In the genomic region with DNA sequence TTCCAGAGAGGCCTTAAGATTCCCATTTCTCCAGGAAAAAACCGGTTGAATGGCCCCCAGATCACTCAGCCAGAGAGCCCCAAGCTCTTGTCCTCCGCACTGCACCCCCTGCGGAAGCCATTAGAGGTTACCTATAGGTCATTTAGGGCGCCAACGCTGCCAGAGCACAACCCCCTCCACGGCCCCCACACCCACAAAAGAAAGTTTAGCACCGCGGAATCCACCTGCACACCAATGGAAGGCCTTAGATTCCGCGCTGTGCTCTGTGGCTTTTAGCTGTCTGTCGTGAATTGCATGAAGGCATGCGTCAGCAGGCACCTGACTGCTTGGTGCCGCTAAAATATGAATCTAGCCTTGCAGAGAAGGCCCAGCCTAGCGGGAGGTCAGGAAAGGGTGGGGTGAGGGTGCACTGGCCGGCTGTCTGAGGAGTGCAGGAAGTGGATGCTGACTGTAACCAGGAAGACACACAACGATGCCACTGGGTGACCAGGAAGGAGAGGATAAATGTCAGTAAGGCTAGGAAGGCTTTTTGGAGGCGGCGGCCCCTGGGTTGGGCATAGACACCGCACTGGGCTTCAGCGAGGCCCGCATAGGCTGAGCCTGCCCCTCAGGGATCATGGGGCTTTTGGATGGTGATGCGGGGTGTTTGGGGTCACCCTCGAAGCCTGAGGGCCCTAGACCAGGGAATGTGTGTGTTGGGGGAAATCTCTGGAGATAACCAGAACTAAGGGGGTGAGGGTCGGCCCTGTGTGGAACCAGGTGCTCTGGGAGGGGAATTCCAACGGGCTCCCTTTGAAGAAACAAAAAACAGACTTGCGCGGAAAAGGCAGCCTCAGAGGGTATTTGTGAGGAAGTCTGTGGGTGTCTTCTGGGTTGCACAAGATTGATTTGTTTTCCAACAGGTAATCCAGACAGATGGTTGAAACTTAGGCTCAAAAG, we compare ENCODE assay signal across 8 cellular contexts. TPM values are rescaled to one million over a fixed set of nuclear protein-coding genes. Genes with fewer than 3 reads are reported as not detected.
DNase-seq lines count a peak whose midpoint lies in the region; ATAC-seq and TF ChIP-seq lines count a peak whose summit lies in the region.

No MANE protein-coding gene starts in this region.

- no peak overlapping the region for H3K9ac ChIP-seq in mammary epithelial cell (ENCODE audit: insufficient read depth, low read length)

- H3K4me1 Mint-ChIP-seq in MCF 10A (ENCODE audit: insufficient read depth, unreplicated experiment): no peaks in the 10 kb centered on the region

- peak overlapping the region; percentile 40 for H3K4me3 Mint-ChIP-seq in MCF 10A (ENCODE audit: unreplicated experiment)

- WGBS in mammary epithelial cell (ENCODE audit: low coverage, missing lambda C conversion rate): 86% methylated on average over 24 of the region's 27 CpGs
- WGBS in lung, 2 donors: 39 to 48% methylated on average over 26 to 27 of the region's 27 CpGs

- BruUV-seq in MCF 10A (replicated peaks; lab: Mats Ljungman, UMichigan) (no TSS peak), mammary epithelial cell (replicated peaks; lab: Mats Ljungman, UMichigan) (no TSS peak)

- no peaks in the 10 kb centered on the region for H3K9me3 ChIP-seq in mammary epithelial cell (replicated peaks; ENCODE audit: insufficient read depth, low read length)
- peaks cover 0 to 3% of the 10 kb centered on the region in 2 donors for H3K9me3 ChIP-seq in lung (ENCODE audit: control insufficient read depth in 2 of 2, insufficient read depth in 1 of 2, low read length in 1 of 2)

- no peak overlapping the region for H3K27ac ChIP-seq in mammary epithelial cell (ENCODE audit: insufficient read depth, low read depth, low read length)
- H3K27ac ChIP-seq in lung (ENCODE audit: low read depth in 1 of 2, low read length in 1 of 2): peak overlapping the region in 1 of 2 donors; percentile 44

- H3K27ac Mint-ChIP-seq in MCF 10A (ENCODE audit: low read depth, unreplicated experiment): no peak overlapping the region

- no peaks in the 10 kb centered on the region for H3K9me3 Mint-ChIP-seq in MCF 10A (ENCODE audit: unreplicated experiment)

- CTCF ChIA-PET in MCF 10A (lab: Yijun Ruan, JAX) (no interaction called here), mammary epithelial cell (lab: Charles Lee; ENCODE audit: low non-redundant PET) (no interaction called here)

- intact Hi-C loops in MCF 10A (cut with micrococcal nuclease): no loop called here
- intact Hi-C loops in mammary epithelial cell (cut with micrococcal nuclease): no loop called here

- TF ChIP-seq CTCF in MCF 10A (IDR thresholded peaks at IDR 0.05; ENCODE audit: unreplicated experiment): no peak
- no peak for TF ChIP-seq CTCF in mammary epithelial cell (conservative IDR thresholded peaks at IDR 0.05 in 1 of 2, IDR thresholded peaks at IDR 0.05 in 1 of 2; ENCODE audit: extremely low read depth in 1 of 2, insufficient read depth in 1 of 2, low read depth in 1 of 2, low read length in 2 of 2)
- TF ChIP-seq CTCF in lung (IDR thresholded peaks at IDR 0.05; ENCODE audit: control extremely low read depth, extremely low read depth): no peak

- H4K20me1 ChIP-seq in mammary epithelial cell (ENCODE audit: insufficient read depth, low read length): no peaks in the 10 kb centered on the region

- no peaks in the 10 kb centered on the region for H3K27me3 Mint-ChIP-seq in MCF 10A (ENCODE audit: insufficient read depth, unreplicated experiment)

- in situ Hi-C loops in mammary epithelial cell (cut with MboI; ENCODE audit: low sequenced_read_pairs in 2 of 2): no loop called here

- H3K4me3 ChIP-seq in mammary epithelial cell (replicated peaks in 1 of 3; ENCODE audit: insufficient read depth in 1 of 3, low read depth in 2 of 3, low read length in 3 of 3): no peak overlapping the region
- H3K4me3 ChIP-seq in lung: no peak overlapping the region

- H3K27me3 ChIP-seq in mammary epithelial cell (ENCODE audit: insufficient read depth, low read length): peaks cover 13% of the 10 kb centered on the region
- no peaks in the 10 kb centered on the region for H3K27me3 ChIP-seq in lung (ENCODE audit: control insufficient read depth, insufficient read depth)

- DNase-seq in MCF 10A (ENCODE audit: unreplicated experiment) (no peak), mammary epithelial cell (no peak), RPMI8226 (peak; percentile 94), lung (ENCODE audit: low spot score) (peak; percentile 34)
- peak; percentile 62 for DNase-seq in activated gamma-delta T cell treated with anti-CD3 and anti-CD28 coated beads, Interleukin-2, amount 50 U/mL, for 16 hours (ENCODE audit: low read depth)
- DNase-seq in stimulated activated CD8-positive, alpha-beta memory T cell treated with anti-CD3 and anti-CD28 coated beads, Interleukin-7, amount 100 ng/mL, for 1 hour (ENCODE audit: low read depth in 2 of 2): peak; percentile 35 to 53

- no peak overlapping the region for H3K4me2 ChIP-seq in mammary epithelial cell (ENCODE audit: insufficient read depth, low read depth, low read length)

- H3K36me3 Mint-ChIP-seq in MCF 10A (ENCODE audit: insufficient read depth, unreplicated experiment): no peaks in the 10 kb centered on the region

- no peaks in the 10 kb centered on the region for H3K79me2 ChIP-seq in mammary epithelial cell (ENCODE audit: insufficient read depth, low read length)

- ATAC-seq in lung (ENCODE audit: insufficient read depth, low FRiP score) (no peak), HG02571 (IDR thresholded peaks at IDR 0.05; ENCODE audit: unreplicated experiment) (no peak), GM18858 (IDR thresholded peaks at IDR 0.05; ENCODE audit: unreplicated experiment) (no peak)

- H3K4me1 ChIP-seq in mammary epithelial cell (ENCODE audit: insufficient read depth, low read length): peaks cover 11% of the 10 kb centered on the region
- H3K4me1 ChIP-seq in lung (ENCODE audit: control insufficient read depth in 2 of 2, insufficient read depth in 2 of 2, low read length in 2 of 2): peaks cover 0 to 2% of the 10 kb centered on the region in 2 donors

- no peaks in the 10 kb centered on the region for H3K36me3 ChIP-seq in mammary epithelial cell (ENCODE audit: insufficient read depth, low read length)
- no peaks in the 10 kb centered on the region for H3K36me3 ChIP-seq in lung (ENCODE audit: control insufficient read depth in 2 of 2, insufficient read depth in 2 of 2, low read length in 2 of 2)

- dilution Hi-C loops in mammary epithelial cell (cut with HindIII; ENCODE audit: low sequenced_read_pairs): no loop called here

- POLR2A ChIA-PET in MCF 10A (lab: Yijun Ruan, JAX): no interaction called here

- no peak overlapping the region for H2AFZ ChIP-seq in mammary epithelial cell (ENCODE audit: low read depth, low read length)

RNA-seq across cellular contexts. Expression of a gene that starts 1.0 kb away (rescaled TPM):
- total RNA-seq in MCF 10A (2022) (6.9 and 8.4 TPM in 2 replicates), mammary epithelial cell (under 1 TPM; 0.14 to 0.83 TPM), lung (10 to 100 TPM; 11.1 to 20.4 TPM)
- polyA plus RNA-seq in mammary epithelial cell (0.10 TPM), lung (1 to 10 TPM; 5.4 to 9.8 TPM)
- polyA minus RNA-seq in mammary epithelial cell: not detected

RNA-seq across cellular contexts. Expression of a gene that starts 59.0 kb away (rescaled TPM):
- 8.7 and 9.3 TPM in 2 replicates for total RNA-seq in MCF 10A (2022)
- total RNA-seq in mammary epithelial cell: 10 to 100 TPM; 17.2 to 17.7 TPM
- 8.5 TPM for polyA plus RNA-seq in mammary epithelial cell
- 7.9 TPM for polyA minus RNA-seq in mammary epithelial cell
- 10 to 100 TPM; 12.3 to 17.3 TPM for total RNA-seq in lung
- polyA plus RNA-seq in lung: 10 to 100 TPM; 14.2 to 15.8 TPM

Comparison
In these comparisons a context has a peak if more than half of its experiments do, and no peak if none do; other contexts are left out.
1. DNase-seq: peak in RPMI8226 (single experiment), activated gamma-delta T cell treated with anti-CD3 and anti-CD28 coated beads, Interleukin-2, amount 50 U/mL, for 16 hours (single experiment), lung (single experiment) and stimulated activated CD8-positive, alpha-beta memory T cell treated with anti-CD3 and anti-CD28 coated beads, Interleukin-7, amount 100 ng/mL, for 1 hour (2 of 2); none in MCF 10A (single experiment) and mammary epithelial cell (single experiment).